ENCODE assay signal across 1 cellular context in the genomic region with DNA sequence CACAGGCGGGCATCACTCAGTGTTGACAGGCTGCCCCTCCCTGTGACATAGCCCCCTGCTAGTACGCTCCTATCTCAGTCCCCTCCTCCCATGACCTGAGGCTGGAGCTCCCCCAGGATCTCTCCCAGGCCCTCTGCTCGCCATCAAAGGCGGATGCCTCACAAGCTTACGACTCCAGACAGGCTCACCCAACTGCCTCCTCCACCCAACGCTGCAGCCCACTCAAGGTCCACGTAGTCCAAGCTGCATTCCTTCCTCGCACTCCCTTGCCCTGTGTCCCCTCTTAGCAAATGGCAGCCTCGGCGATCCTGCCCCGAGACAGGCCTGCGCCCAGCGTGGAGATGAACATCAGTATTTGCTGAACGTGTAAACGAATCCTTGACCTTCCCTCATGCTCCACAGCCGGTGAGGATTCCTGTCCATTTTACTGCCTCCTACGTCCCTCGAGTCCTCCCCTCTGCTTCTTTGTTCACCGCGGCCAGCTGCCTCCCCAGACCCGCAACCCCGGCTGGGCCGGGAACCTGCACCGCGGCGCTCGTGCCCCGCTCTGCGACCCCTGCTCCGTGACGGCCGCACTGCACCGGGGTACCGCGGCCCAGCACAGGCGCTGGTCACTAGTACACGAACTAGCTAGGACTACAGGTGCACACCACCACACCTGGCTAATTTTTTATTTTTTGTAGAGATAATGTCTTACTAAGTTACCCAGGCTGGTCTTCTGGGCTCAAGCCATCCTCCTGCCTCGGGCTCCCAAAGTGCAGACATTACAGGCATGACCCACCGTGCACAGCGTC.
TF ChIP-seq lines count a peak whose summit lies in the region.

No MANE protein-coding gene starts in this region.

TF ChIP-seq in GM23338, 12 proteins besides CTCF, POLR2A, EP300 and RAD21 (continued from another document):
- TF ChIP-seq, protein P1, sequence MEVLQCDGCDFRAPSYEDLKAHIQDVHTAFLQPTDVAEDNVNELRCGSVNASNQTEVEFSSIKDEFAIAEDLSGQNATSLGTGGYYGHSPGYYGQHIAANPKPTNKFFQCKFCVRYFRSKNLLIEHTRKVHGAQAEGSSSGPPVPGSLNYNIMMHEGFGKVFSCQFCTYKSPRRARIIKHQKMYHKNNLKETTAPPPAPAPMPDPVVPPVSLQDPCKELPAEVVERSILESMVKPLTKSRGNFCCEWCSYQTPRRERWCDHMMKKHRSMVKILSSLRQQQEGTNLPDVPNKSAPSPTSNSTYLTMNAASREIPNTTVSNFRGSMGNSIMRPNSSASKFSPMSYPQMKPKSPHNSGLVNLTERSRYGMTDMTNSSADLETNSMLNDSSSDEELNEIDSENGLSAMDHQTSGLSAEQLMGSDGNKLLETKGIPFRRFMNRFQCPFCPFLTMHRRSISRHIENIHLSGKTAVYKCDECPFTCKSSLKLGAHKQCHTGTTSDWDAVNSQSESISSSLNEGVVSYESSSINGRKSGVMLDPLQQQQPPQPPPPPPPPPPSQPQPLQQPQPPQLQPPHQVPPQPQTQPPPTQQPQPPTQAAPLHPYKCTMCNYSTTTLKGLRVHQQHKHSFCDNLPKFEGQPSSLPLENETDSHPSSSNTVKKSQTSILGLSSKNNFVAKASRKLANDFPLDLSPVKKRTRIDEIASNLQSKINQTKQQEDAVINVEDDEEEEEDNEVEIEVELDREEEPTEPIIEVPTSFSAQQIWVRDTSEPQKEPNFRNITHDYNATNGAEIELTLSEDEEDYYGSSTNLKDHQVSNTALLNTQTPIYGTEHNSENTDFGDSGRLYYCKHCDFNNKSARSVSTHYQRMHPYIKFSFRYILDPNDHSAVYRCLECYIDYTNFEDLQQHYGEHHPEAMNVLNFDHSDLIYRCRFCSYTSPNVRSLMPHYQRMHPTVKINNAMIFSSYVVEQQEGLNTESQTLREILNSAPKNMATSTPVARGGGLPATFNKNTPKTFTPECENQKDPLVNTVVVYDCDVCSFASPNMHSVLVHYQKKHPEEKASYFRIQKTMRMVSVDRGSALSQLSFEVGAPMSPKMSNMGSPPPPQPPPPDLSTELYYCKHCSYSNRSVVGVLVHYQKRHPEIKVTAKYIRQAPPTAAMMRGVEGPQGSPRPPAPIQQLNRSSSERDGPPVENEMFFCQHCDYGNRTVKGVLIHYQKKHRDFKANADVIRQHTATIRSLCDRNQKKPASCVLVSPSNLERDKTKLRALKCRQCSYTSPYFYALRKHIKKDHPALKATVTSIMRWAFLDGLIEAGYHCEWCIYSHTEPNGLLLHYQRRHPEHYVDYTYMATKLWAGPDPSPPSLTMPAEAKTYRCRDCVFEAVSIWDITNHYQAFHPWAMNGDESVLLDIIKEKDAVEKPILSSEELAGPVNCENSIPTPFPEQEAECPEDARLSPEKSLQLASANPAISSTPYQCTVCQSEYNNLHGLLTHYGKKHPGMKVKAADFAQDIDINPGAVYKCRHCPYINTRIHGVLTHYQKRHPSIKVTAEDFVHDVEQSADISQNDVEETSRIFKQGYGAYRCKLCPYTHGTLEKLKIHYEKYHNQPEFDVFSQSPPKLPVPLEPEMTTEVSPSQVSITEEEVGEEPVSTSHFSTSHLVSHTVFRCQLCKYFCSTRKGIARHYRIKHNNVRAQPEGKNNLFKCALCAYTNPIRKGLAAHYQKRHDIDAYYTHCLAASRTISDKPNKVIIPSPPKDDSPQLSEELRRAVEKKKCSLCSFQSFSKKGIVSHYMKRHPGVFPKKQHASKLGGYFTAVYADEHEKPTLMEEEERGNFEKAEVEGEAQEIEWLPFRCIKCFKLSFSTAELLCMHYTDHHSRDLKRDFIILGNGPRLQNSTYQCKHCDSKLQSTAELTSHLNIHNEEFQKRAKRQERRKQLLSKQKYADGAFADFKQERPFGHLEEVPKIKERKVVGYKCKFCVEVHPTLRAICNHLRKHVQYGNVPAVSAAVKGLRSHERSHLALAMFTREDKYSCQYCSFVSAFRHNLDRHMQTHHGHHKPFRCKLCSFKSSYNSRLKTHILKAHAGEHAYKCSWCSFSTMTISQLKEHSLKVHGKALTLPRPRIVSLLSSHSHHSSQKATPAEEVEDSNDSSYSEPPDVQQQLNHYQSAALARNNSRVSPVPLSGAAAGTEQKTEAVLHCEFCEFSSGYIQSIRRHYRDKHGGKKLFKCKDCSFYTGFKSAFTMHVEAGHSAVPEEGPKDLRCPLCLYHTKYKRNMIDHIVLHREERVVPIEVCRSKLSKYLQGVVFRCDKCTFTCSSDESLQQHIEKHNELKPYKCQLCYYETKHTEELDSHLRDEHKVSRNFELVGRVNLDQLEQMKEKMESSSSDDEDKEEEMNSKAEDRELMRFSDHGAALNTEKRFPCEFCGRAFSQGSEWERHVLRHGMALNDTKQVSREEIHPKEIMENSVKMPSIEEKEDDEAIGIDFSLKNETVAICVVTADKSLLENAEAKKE (CRISPR knock-in tag; IDR thresholded peaks at IDR 0.05), result no peak
- TF ChIP-seq, protein P2, sequence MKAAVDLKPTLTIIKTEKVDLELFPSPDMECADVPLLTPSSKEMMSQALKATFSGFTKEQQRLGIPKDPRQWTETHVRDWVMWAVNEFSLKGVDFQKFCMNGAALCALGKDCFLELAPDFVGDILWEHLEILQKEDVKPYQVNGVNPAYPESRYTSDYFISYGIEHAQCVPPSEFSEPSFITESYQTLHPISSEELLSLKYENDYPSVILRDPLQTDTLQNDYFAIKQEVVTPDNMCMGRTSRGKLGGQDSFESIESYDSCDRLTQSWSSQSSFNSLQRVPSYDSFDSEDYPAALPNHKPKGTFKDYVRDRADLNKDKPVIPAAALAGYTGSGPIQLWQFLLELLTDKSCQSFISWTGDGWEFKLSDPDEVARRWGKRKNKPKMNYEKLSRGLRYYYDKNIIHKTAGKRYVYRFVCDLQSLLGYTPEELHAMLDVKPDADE (IDR thresholded peaks at IDR 0.05), result no peak
- TF ChIP-seq ZNF331 (CRISPR knock-in tag; IDR thresholded peaks at IDR 0.05; ENCODE audit: low read depth) (no peak), JUNB (IDR thresholded peaks at IDR 0.05; ENCODE audit: unreplicated experiment) (no peak), STAT1 (IDR thresholded peaks at IDR 0.05; ENCODE audit: unreplicated experiment) (no peak), POLR2AphosphoS5 (IDR thresholded peaks at IDR 0.05; ENCODE audit: low read depth) (no peak; the same call in 1 of the 2 replicates)
